In genomic region chr7:134995239-134996096, GRCh38 we compare ENCODE assay signal across 9 cellular contexts. TPM values are rescaled to one million over a fixed set of nuclear protein-coding genes. Genes with fewer than 3 reads are reported as not detected.
DNase-seq lines count a peak whose midpoint lies in the region; ATAC-seq and TF ChIP-seq lines count a peak whose summit lies in the region.
"Had no signal": no experiment of that assay in that cellular context is flagged by ENCODE, and none has a peak within 500 bp of the region (broad histone marks: within the 10 kb centered on the region; RNA-seq: fewer than 3 reads in every experiment).

No MANE protein-coding gene starts in this region.

- H3K27me3 Mint-ChIP-seq in activated CD4-positive, alpha-beta T cell treated with anti-CD3 and anti-CD28 coated beads for 36 hours, result no peaks in the 10 kb centered on the region
- H3K27me3 Mint-ChIP-seq in activated CD8-positive, alpha-beta T cell treated with anti-CD3 and anti-CD28 coated beads, Interleukin-2, amount 10 ng/mL, durations not matched to agents 7 days and 5 days (ENCODE audit: low read depth), result no peaks in the 10 kb centered on the region

- WGBS in lower leg skin, 2 donors, result 71% methylated on average over 6 of the region's 6 CpGs

- TF ChIP-seq CTCF in lower leg skin (IDR thresholded peaks at IDR 0.05), result no peak

- no peak for TF ChIP-seq POLR2A in lower leg skin (IDR thresholded peaks at IDR 0.05)

- intact Hi-C loops in activated CD4-positive, alpha-beta T cell treated with anti-CD3 and anti-CD28 coated beads for 36 hours (cut with DNase I, micrococcal nuclease), result no loop called here
- intact Hi-C loops in lower leg skin (cut with DNase I; ENCODE audit: low total_unique reads), result no loop called here

- no peaks in the 10 kb centered on the region for H3K9me3 Mint-ChIP-seq in activated CD4-positive, alpha-beta T cell treated with anti-CD3 and anti-CD28 coated beads for 36 hours (ENCODE audit: low read depth)
- no peaks in the 10 kb centered on the region for H3K9me3 Mint-ChIP-seq in activated CD8-positive, alpha-beta T cell treated with anti-CD3 and anti-CD28 coated beads, Interleukin-2, amount 10 ng/mL, durations not matched to agents 7 days and 5 days (ENCODE audit: insufficient read depth)
- H3K9me3 Mint-ChIP-seq in stimulated activated effector memory CD8-positive, alpha-beta T cell treated with anti-CD3 and anti-CD28 coated beads, Interleukin-12 subunit alpha, Interleukin-12 subunit beta, amount 100 ng/mL, for 72 hours, result no peaks in the 10 kb centered on the region

- POLR2A ChIA-PET in activated CD4-positive, alpha-beta T cell treated with anti-CD3 and anti-CD28 coated beads for 36 hours (lab: Charles Lee), result interaction anchor here (0.5 kb wide), 1 partner anchor 666 kb away, joined by 3 read pairs; no protein-coding TSS in a partner anchor
- POLR2A ChIA-PET in activated CD8-positive, alpha-beta T cell treated with anti-CD3 and anti-CD28 coated beads, Interleukin-2, amount 10 ng/mL, durations not matched to agents 7 days and 5 days (lab: Charles Lee), result interaction anchor here (0.6 to 5.5 kb wide), 6 partner anchors 9 to 653 kb away, joined by 3 to 49 read pairs (median 6); partner anchors contain the start of genes AGBL3, CYREN and TMEM140

- peak; percentile 24 for ATAC-seq in activated CD4-positive, alpha-beta T cell treated with anti-CD3 and anti-CD28 coated beads for 36 hours
- peak; percentile 48 for ATAC-seq in HG02642 (IDR thresholded peaks at IDR 0.05; ENCODE audit: poor library complexity, unreplicated experiment)
- ATAC-seq in activated CD8-positive, alpha-beta T cell treated with anti-CD3 and anti-CD28 coated beads, Interleukin-2, amount 10 ng/mL, durations not matched to agents 7 days and 5 days, result peak; percentile 81
- no peak for ATAC-seq in stimulated activated effector memory CD8-positive, alpha-beta T cell treated with anti-CD3 and anti-CD28 coated beads, Interleukin-12 subunit alpha, Interleukin-12 subunit beta, amount 100 ng/mL, for 72 hours
- ATAC-seq: A549 had no signal

- no peak for DNase-seq in activated CD4-positive, alpha-beta T cell treated with anti-CD3 and anti-CD28 coated beads for 36 hours
- DNase-seq in activated CD4-positive, alpha-beta T cell treated with anti-CD3 and anti-CD28 coated beads for 1 hour, result no peak
- DNase-seq in activated CD8-positive, alpha-beta T cell treated with anti-CD3 and anti-CD28 coated beads, Interleukin-2, amount 10 ng/mL, durations not matched to agents 7 days and 5 days, result peak; percentile 57
- DNase-seq in stimulated activated effector memory CD8-positive, alpha-beta T cell treated with anti-CD3 and anti-CD28 coated beads, Interleukin-12 subunit alpha, Interleukin-12 subunit beta, amount 100 ng/mL, for 72 hours (ENCODE audit: low spot score in 2 of 2), result no peak
- no peak for DNase-seq in lower leg skin (ENCODE audit: low spot score in 2 of 2)
- DNase-seq in NOMO-1 (lab: John Stamatoyannopoulos, UW; ENCODE audit: unreplicated experiment in 2 of 2), result no peak
- no peak for DNase-seq in NCI-H2227 treated with DMSO at 0.1 percent for 48 hours (lab: John Stamatoyannopoulos, UW)

- no peak overlapping the region for H3K4me3 ChIP-seq in lower leg skin (ENCODE audit: low read depth, poor library complexity, severe bottlenecking)
- H3K4me3 ChIP-seq: A549 had no signal

- CTCF ChIA-PET in activated CD4-positive, alpha-beta T cell treated with anti-CD3 and anti-CD28 coated beads for 36 hours (lab: Charles Lee), result interaction anchor here (1.3 to 3.5 kb wide), 2 partner anchors 9 to 10 kb away, joined by 4 to 26 read pairs; partner anchors contain the start of gene AGBL3
- CTCF ChIA-PET in activated CD8-positive, alpha-beta T cell treated with anti-CD3 and anti-CD28 coated beads, Interleukin-2, amount 10 ng/mL, durations not matched to agents 7 days and 5 days (lab: Charles Lee), result interaction anchor here (0.9 to 2.1 kb wide), 5 partner anchors 9 to 279 kb away, joined by 3 to 31 read pairs (median 4); partner anchors contain the start of genes AGBL3 and CYREN

- peaks cover 49% of the 10 kb centered on the region for H3K4me1 Mint-ChIP-seq in activated CD4-positive, alpha-beta T cell treated with anti-CD3 and anti-CD28 coated beads for 36 hours
- H3K4me1 Mint-ChIP-seq in activated CD8-positive, alpha-beta T cell treated with anti-CD3 and anti-CD28 coated beads, Interleukin-2, amount 10 ng/mL, durations not matched to agents 7 days and 5 days (ENCODE audit: low read depth), result peaks cover 52% of the 10 kb centered on the region
- peaks cover 34% of the 10 kb centered on the region for H3K4me1 Mint-ChIP-seq in stimulated activated effector memory CD8-positive, alpha-beta T cell treated with anti-CD3 and anti-CD28 coated beads, Interleukin-12 subunit alpha, Interleukin-12 subunit beta, amount 100 ng/mL, for 72 hours

- H3K36me3 Mint-ChIP-seq in activated CD4-positive, alpha-beta T cell treated with anti-CD3 and anti-CD28 coated beads for 36 hours (ENCODE audit: low read depth), result peaks cover 22% of the 10 kb centered on the region
- H3K36me3 Mint-ChIP-seq in activated CD8-positive, alpha-beta T cell treated with anti-CD3 and anti-CD28 coated beads, Interleukin-2, amount 10 ng/mL, durations not matched to agents 7 days and 5 days (ENCODE audit: low read depth), result peaks cover 37% of the 10 kb centered on the region
- H3K36me3 Mint-ChIP-seq in stimulated activated effector memory CD8-positive, alpha-beta T cell treated with anti-CD3 and anti-CD28 coated beads, Interleukin-12 subunit alpha, Interleukin-12 subunit beta, amount 100 ng/mL, for 72 hours, result peaks cover 21% of the 10 kb centered on the region

- H3K4me3 Mint-ChIP-seq in activated CD4-positive, alpha-beta T cell treated with anti-CD3 and anti-CD28 coated beads for 36 hours, result no peak overlapping the region
- peak overlapping the region; percentile 4 for H3K4me3 Mint-ChIP-seq in activated CD8-positive, alpha-beta T cell treated with anti-CD3 and anti-CD28 coated beads, Interleukin-2, amount 10 ng/mL, durations not matched to agents 7 days and 5 days
- H3K4me3 Mint-ChIP-seq in stimulated activated effector memory CD8-positive, alpha-beta T cell treated with anti-CD3 and anti-CD28 coated beads, Interleukin-12 subunit alpha, Interleukin-12 subunit beta, amount 100 ng/mL, for 72 hours, result peak overlapping the region; percentile 13

- H3K27ac Mint-ChIP-seq in activated CD4-positive, alpha-beta T cell treated with anti-CD3 and anti-CD28 coated beads for 36 hours, result peak overlapping the region; percentile 67
- H3K27ac Mint-ChIP-seq in activated CD8-positive, alpha-beta T cell treated with anti-CD3 and anti-CD28 coated beads, Interleukin-2, amount 10 ng/mL, durations not matched to agents 7 days and 5 days, result peak overlapping the region; percentile 84
- H3K27ac Mint-ChIP-seq in stimulated activated effector memory CD8-positive, alpha-beta T cell treated with anti-CD3 and anti-CD28 coated beads, Interleukin-12 subunit alpha, Interleukin-12 subunit beta, amount 100 ng/mL, for 72 hours, result peak overlapping the region; percentile 70

RNA-seq across cellular contexts. Expression of gene AGBL3, which starts 9.2 kb away (rescaled TPM):
- 1 to 10 TPM; 2.1 to 2.2 TPM for total RNA-seq in activated CD4-positive, alpha-beta T cell treated with anti-CD3 and anti-CD28 coated beads for 36 hours
- 1 to 10 TPM; 2.2 to 3.6 TPM for total RNA-seq in activated CD8-positive, alpha-beta T cell treated with anti-CD3 and anti-CD28 coated beads, Interleukin-2, amount 10 ng/mL, durations not matched to agents 7 days and 5 days
- 1 to 10 TPM in 2 of 4 donors, under 1 TPM in 2; 0.69 to 2.8 (median 0.92) TPM for total RNA-seq in lower leg skin
